Comparison of ENCODE assay signal across 10 cellular contexts in the genomic region with DNA sequence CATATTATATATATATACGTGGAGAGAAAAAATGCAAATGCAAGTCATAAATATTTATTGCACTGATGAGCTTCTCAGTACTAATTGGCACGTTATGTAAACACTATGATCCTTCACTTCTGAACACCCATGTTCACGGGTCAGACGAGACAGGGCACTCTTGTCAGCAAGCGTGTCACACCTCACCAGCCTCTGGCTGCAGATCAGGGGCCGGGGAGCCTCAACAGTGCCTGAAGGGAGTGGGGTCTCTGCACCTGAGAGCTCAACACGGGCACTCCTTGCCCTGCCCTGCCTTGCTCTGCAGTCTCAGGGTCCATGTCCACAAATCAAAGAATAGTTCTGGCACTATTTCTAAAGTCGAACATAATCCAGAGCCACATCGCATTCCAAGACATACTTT. TPM values are rescaled to one million over a fixed set of nuclear protein-coding genes. Genes with fewer than 3 reads are reported as not detected.
DNase-seq lines count a peak whose midpoint lies in the region; ATAC-seq and TF ChIP-seq lines count a peak whose summit lies in the region.
"Had no signal": no experiment of that assay in that cellular context is flagged by ENCODE, and none has a peak within 500 bp of the region (broad histone marks: within the 10 kb centered on the region; RNA-seq: fewer than 3 reads in every experiment).

No MANE protein-coding gene starts in this region.

- H3K27me3 Mint-ChIP-seq in neural progenitor cell (ENCODE audit: insufficient read depth, low read depth), result no peaks in the 10 kb centered on the region

- H4K20me1 ChIP-seq in DND-41 (ENCODE audit: insufficient read depth, low read length) (peaks cover 8% of the 10 kb centered on the region; the same call in 1 of the 2 replicates), neural progenitor cell (ENCODE audit: low read depth) (peaks cover 7% of the 10 kb centered on the region)

- ATAC-seq in DND-41 (ENCODE audit: insufficient read depth, low read depth) (no peak), GM19467 (IDR thresholded peaks at IDR 0.05; ENCODE audit: unreplicated experiment) (no peak)

- H2AFZ ChIP-seq in DND-41 (ENCODE audit: low read depth, low read length) (no peak overlapping the region), neural progenitor cell (replicated peaks) (no peak overlapping the region)

- H3K79me2 ChIP-seq in DND-41 (ENCODE audit: insufficient read depth, low read length) (peaks cover 83% of the 10 kb centered on the region), neural progenitor cell (ENCODE audit: low read depth) (no peaks in the 10 kb centered on the region)

- peaks cover 48% of the 10 kb centered on the region for H3K4me1 ChIP-seq in DND-41 (ENCODE audit: insufficient read depth, low read length)
- H3K4me1 ChIP-seq in HUES64 (ENCODE audit: insufficient read depth, low read length), result peaks cover 31% of the 10 kb centered on the region
- H3K4me1 ChIP-seq in adipocyte (ENCODE audit: control insufficient read depth, insufficient read depth, low read length), result peaks cover 29% of the 10 kb centered on the region
- H3K4me1 ChIP-seq in neural progenitor cell, result peaks cover 26% of the 10 kb centered on the region

- peaks cover 3% of the 10 kb centered on the region for H3K9me3 Mint-ChIP-seq in neural progenitor cell

- 54% methylated on average over 8 of the region's 9 CpGs for WGBS in HUES64

- H3K36me3 Mint-ChIP-seq in neural progenitor cell, result no peaks in the 10 kb centered on the region

- no peak overlapping the region for H3K27ac Mint-ChIP-seq in neural progenitor cell

- H3K4me2 ChIP-seq in DND-41 (ENCODE audit: insufficient read depth, low read length), result peak overlapping the region; percentile 98
- peak overlapping the region; percentile 94 for H3K4me2 ChIP-seq in neural progenitor cell

- peaks cover 24% of the 10 kb centered on the region for H3F3A ChIP-seq in neural progenitor cell (ENCODE audit: low read depth)

- peak overlapping the region; percentile 92 for H3K4me3 Mint-ChIP-seq in neural progenitor cell

- H3K4me3 ChIP-seq in DND-41 (ENCODE audit: low read depth in 1 of 2, low read length in 2 of 2) (peak overlapping the region; percentile 64 to 76), HUES64 (ENCODE audit: low read length) (peak overlapping the region; percentile 62; the same call in 1 of the 2 replicates), adipocyte (ENCODE audit: low read length) (peak overlapping the region; percentile 89), neural progenitor cell (peak overlapping the region; percentile 21)

- H3K36me3 ChIP-seq in DND-41 (ENCODE audit: insufficient read depth, low read length), result peaks cover 12% of the 10 kb centered on the region; the same call in 1 of the 2 replicates
- no peaks in the 10 kb centered on the region for H3K36me3 ChIP-seq in HUES64 (ENCODE audit: insufficient read depth, low read length)
- no peaks in the 10 kb centered on the region for H3K36me3 ChIP-seq in adipocyte (ENCODE audit: control insufficient read depth, insufficient read depth, low read length, severe bottlenecking)
- no peaks in the 10 kb centered on the region for H3K36me3 ChIP-seq in neural progenitor cell
- H3K36me3 ChIP-seq: SJSA1 had no signal

- H3K27me3 ChIP-seq in DND-41 (ENCODE audit: insufficient read depth, low read length, poor library complexity) (no peaks in the 10 kb centered on the region), HUES64 (ENCODE audit: insufficient read depth, low read length) (peaks cover 47% of the 10 kb centered on the region), adipocyte (replicated peaks; ENCODE audit: control insufficient read depth, insufficient read depth, low read length) (no peaks in the 10 kb centered on the region), neural progenitor cell (peaks cover 49% of the 10 kb centered on the region)
- H3K27me3 ChIP-seq: SJSA1 had no signal

- no peak for TF ChIP-seq CTCF in DND-41 (IDR thresholded peaks at IDR 0.05; ENCODE audit: borderline replicate concordance, extremely low read depth, low read length, poor library complexity, severe bottlenecking)
- TF ChIP-seq CTCF in neural progenitor cell (IDR thresholded peaks at IDR 0.05), result no peak

- H3K9me3 ChIP-seq in DND-41 (ENCODE audit: insufficient read depth, low read length, severe bottlenecking) (no peaks in the 10 kb centered on the region), HUES64 (ENCODE audit: insufficient read depth, low read depth, low read length) (0 out of 2 replicates have a peak, but pooled peaks cover 5% of the 10 kb centered on the region), adipocyte (ENCODE audit: control insufficient read depth, low read length) (peaks cover 3% of the 10 kb centered on the region), neural progenitor cell (ENCODE audit: low read depth) (no peaks in the 10 kb centered on the region)
- H3K9me3 ChIP-seq: SJSA1 had no signal

- H3K27ac ChIP-seq in DND-41 (ENCODE audit: low read length) (peak overlapping the region; percentile 98), HUES64 (ENCODE audit: low read depth, low read length) (no peak overlapping the region), neural progenitor cell (no peak overlapping the region)
- H3K27ac ChIP-seq: SJSA1 had no signal

- DNase-seq in DND-41 (peak; percentile 41), adipocyte (ENCODE audit: low read depth) (no peak), neural progenitor cell (ENCODE audit: low spot score) (no peak), activated gamma-delta T cell (lab: John Stamatoyannopoulos, UW) (no peak), T1000 (lab: John Stamatoyannopoulos, UW) (no peak)
- DNase-seq: activated CD8-positive, alpha-beta memory T cell treated with anti-CD3 and anti-CD28 coated beads, Interleukin-2, amount 50 U/mL, for 4 hours; effector CD4-positive, alpha-beta T cell had no signal

- H3K9ac ChIP-seq in DND-41 (ENCODE audit: low read depth, low read length) (peak overlapping the region; percentile 85), HUES64 (ENCODE audit: low read depth, low read length) (no peak overlapping the region), adipocyte (ENCODE audit: low read length) (peak overlapping the region; percentile 82), neural progenitor cell (no peak overlapping the region)

- peaks cover 45% of the 10 kb centered on the region for H3K4me1 Mint-ChIP-seq in neural progenitor cell

RNA-seq across cellular contexts. Expression of gene HIVEP3, which starts 0.4 kb away (rescaled TPM):
- 0.40 TPM for polyA plus RNA-seq in HUES64 (2013, experiment 1 of 2)
- 0.38 TPM for polyA plus RNA-seq in HUES64 (2013, experiment 2 of 2)
- 0.37 and 1.1 TPM in 2 replicates for total RNA-seq in neural progenitor cell (ENCODE audit: low replicate concordance)

Comparison
In these comparisons a context has a peak if more than half of its experiments do, and no peak if none do; other contexts are left out.
1. H3K4me3 ChIP-seq: peak in every context shown above with its lines; median percentile 89 in adipocyte; 70 in DND-41; 62 in HUES64; 21 in neural progenitor cell.
2. H3K9ac ChIP-seq: peak in DND-41 (single experiment) and adipocyte (single experiment); none in HUES64 (single experiment) and neural progenitor cell (single experiment).